ENCODE assay signal across 23 cellular contexts in the genomic region with DNA sequence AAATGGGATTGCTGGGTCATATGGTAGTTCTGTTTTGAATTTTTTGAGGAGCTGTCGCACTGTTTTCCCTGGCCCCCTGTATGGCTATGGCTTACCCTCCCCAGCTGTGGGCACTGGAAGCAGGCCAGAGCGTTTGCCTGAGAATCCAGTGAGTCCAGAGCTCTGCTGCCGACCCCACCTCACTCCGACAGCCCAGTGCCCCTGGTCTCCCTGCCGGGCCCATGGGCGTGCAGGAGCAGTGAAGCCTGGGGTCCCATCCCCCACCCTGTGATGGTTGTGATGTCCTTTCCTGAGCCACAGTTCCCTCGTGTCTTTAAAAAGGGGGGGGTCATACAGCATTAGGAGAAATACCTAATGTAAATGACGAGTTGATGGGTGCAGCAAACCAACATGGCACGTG. TPM values are rescaled to one million over a fixed set of nuclear protein-coding genes. Genes with fewer than 3 reads are reported as not detected.
DNase-seq lines count a peak whose midpoint lies in the region; ATAC-seq and TF ChIP-seq lines count a peak whose summit lies in the region.
"Had no signal": no experiment of that assay in that cellular context is flagged by ENCODE, and none has a peak within 500 bp of the region (broad histone marks: within the 10 kb centered on the region; RNA-seq: fewer than 3 reads in every experiment).

No MANE protein-coding gene starts in this region.

- no peaks in the 10 kb centered on the region for H3K79me2 ChIP-seq in OCI-LY7 (ENCODE audit: insufficient read depth, low read depth, low read length)

- peak overlapping the region; percentile 70 for H2AK5ac ChIP-seq in neuronal stem cell (ENCODE audit: low read depth, low read length)

- H3K4me1 ChIP-seq in right cardiac atrium (ENCODE audit: control insufficient read depth, insufficient read depth, low read length) (peaks cover 4% of the 10 kb centered on the region), neuronal stem cell (ENCODE audit: control insufficient read depth in 2 of 2, insufficient read depth in 1 of 2, low read depth in 1 of 2, low read length in 2 of 2) (peaks cover 16% of the 10 kb centered on the region in 2 donors), OCI-LY7 (ENCODE audit: insufficient read depth, low read length, poor library complexity, severe bottlenecking) (peaks cover 9% of the 10 kb centered on the region)
- H3K4me1 ChIP-seq: A549 had no signal

- H3K18ac ChIP-seq in neuronal stem cell (ENCODE audit: low read length): no peak overlapping the region

- TF ChIP-seq CTCF in glutamatergic neuron (IDR thresholded peaks at IDR 0.05; ENCODE audit: partially characterized antibody, unreplicated experiment) (no peak), OCI-LY7 (conservative IDR thresholded peaks at IDR 0.05; ENCODE audit: low read length) (no peak)

- peak overlapping the region; percentile 34 for H3K27ac Mint-ChIP-seq in glutamatergic neuron (ENCODE audit: unreplicated experiment)
- H3K27ac Mint-ChIP-seq: B cell; CD4-positive, alpha-beta memory T cell; CD4-positive, CD25-positive, alpha-beta regulatory T cell had no signal

- no peak overlapping the region for H2BK120ac ChIP-seq in neuronal stem cell (ENCODE audit: low read depth, low read length)

- H3K9me3 Mint-ChIP-seq in glutamatergic neuron (ENCODE audit: unreplicated experiment): peaks cover 3% of the 10 kb centered on the region
- H3K9me3 Mint-ChIP-seq: CD8-positive, alpha-beta memory T cell had no signal

- no peak for ATAC-seq in right cardiac atrium
- ATAC-seq in left ventricle myocardium superior: no peak
- ATAC-seq in GM18519 (IDR thresholded peaks at IDR 0.05; ENCODE audit: low FRiP score, unreplicated experiment): no peak
- ATAC-seq: A549 had no signal

- no peak overlapping the region for H2BK5ac ChIP-seq in neuronal stem cell (ENCODE audit: low read length)

- no peak overlapping the region for H3K23ac ChIP-seq in neuronal stem cell (ENCODE audit: low read depth, low read length, poor library complexity)

- no peak overlapping the region for H4K8ac ChIP-seq in neuronal stem cell (ENCODE audit: low read depth, low read length)

- H3K27me3 ChIP-seq in right cardiac atrium (ENCODE audit: control insufficient read depth, insufficient read depth): no peaks in the 10 kb centered on the region
- no peaks in the 10 kb centered on the region for H3K27me3 ChIP-seq in neuronal stem cell (ENCODE audit: control insufficient read depth in 3 of 3, insufficient read depth in 3 of 3, low read depth in 1 of 3, low read length in 3 of 3)

- 68% methylated on average over 9 of the region's 9 CpGs for WGBS in right cardiac atrium
- no CpG with 5 or more reads among the region's 9 CpGs for WGBS in neuronal stem cell (ENCODE audit: extremely low coverage in 2 of 2, insufficient read length in 2 of 2, insufficient replicate concordance in 1 of 2), 2 donors

- peaks cover 14% of the 10 kb centered on the region for H3K4me1 Mint-ChIP-seq in glutamatergic neuron (ENCODE audit: low read depth, unreplicated experiment)

- no peak overlapping the region for H2AFZ ChIP-seq in neuronal stem cell (ENCODE audit: low read length)
- H2AFZ ChIP-seq in OCI-LY7 (ENCODE audit: low read length): no peak overlapping the region

- no peak overlapping the region for H3K4me3 Mint-ChIP-seq in glutamatergic neuron (ENCODE audit: unreplicated experiment)
- H3K4me3 Mint-ChIP-seq: B cell; CD14-positive monocyte; CD4-positive, CD25-positive, alpha-beta regulatory T cell; CD8-positive, alpha-beta memory T cell had no signal

- H3K14ac ChIP-seq in neuronal stem cell (ENCODE audit: low read length): peak overlapping the region; percentile 71

- intact Hi-C loops in right cardiac atrium (cut with DNase I): no loop called here
- intact Hi-C loops in left ventricle myocardium superior (cut with micrococcal nuclease): no loop called here
- intact Hi-C loops in OCI-LY7 (cut with micrococcal nuclease; ENCODE audit: unreplicated experiment): no loop called here

- H3K36me3 Mint-ChIP-seq in glutamatergic neuron (ENCODE audit: unreplicated experiment): peaks cover 4% of the 10 kb centered on the region
- H3K36me3 Mint-ChIP-seq: CD4-positive, alpha-beta memory T cell; CD4-positive, CD25-positive, alpha-beta regulatory T cell; CD8-positive, alpha-beta memory T cell had no signal

- peaks cover 3% of the 10 kb centered on the region for H3K27me3 Mint-ChIP-seq in glutamatergic neuron (ENCODE audit: unreplicated experiment)
- H3K27me3 Mint-ChIP-seq: B cell; CD4-positive, alpha-beta memory T cell; CD4-positive, CD25-positive, alpha-beta regulatory T cell; CD8-positive, alpha-beta memory T cell had no signal

- H2BK15ac ChIP-seq in neuronal stem cell (ENCODE audit: low read length): no peak overlapping the region

- no peak overlapping the region for H3K4me3 ChIP-seq in right cardiac atrium (ENCODE audit: low read length)
- no peak overlapping the region for H3K4me3 ChIP-seq in neuronal stem cell (ENCODE audit: low read length in 2 of 2)
- H3K4me3 ChIP-seq in OCI-LY7 (ENCODE audit: low read depth, low read length, poor library complexity, severe bottlenecking): no peak overlapping the region
- H3K4me3 ChIP-seq: A549 had no signal

- H3K27ac ChIP-seq in right cardiac atrium (ENCODE audit: low read length) (no peak overlapping the region), KOPT-K1 (ENCODE audit: low read depth, low read length, poor library complexity, severe bottlenecking) (peak overlapping the region; percentile 83), neuronal stem cell (replicated peaks; ENCODE audit: low read length) (no peak overlapping the region), OCI-LY7 (ENCODE audit: low read depth, low read length, poor library complexity, severe bottlenecking) (no peak overlapping the region)
- H3K27ac ChIP-seq: 22Rv1, A549 had no signal

- no peak overlapping the region for H2BK12ac ChIP-seq in neuronal stem cell (ENCODE audit: low read length)

- no peak overlapping the region for H3K9ac ChIP-seq in neuronal stem cell (ENCODE audit: low read depth, low read length, poor library complexity)

- H3K79me1 ChIP-seq in neuronal stem cell (ENCODE audit: low read depth, low read length): peaks cover 2% of the 10 kb centered on the region

- H3K4ac ChIP-seq in neuronal stem cell (ENCODE audit: low read length): no peak overlapping the region

- POLR2A ChIA-PET in OCI-LY7 (lab: Charles Lee): no interaction called here

- CTCF ChIA-PET in OCI-LY7 (lab: Charles Lee; ENCODE audit: unreplicated experiment): no interaction called here

- H3K4me2 ChIP-seq in neuronal stem cell (ENCODE audit: insufficient read depth, low read length, poor library complexity, severe bottlenecking): no peak overlapping the region
- H3K4me2 ChIP-seq in OCI-LY7 (ENCODE audit: low read length): no peak overlapping the region
- H3K4me2 ChIP-seq: A549 had no signal

- no peaks in the 10 kb centered on the region for H4K20me1 ChIP-seq in OCI-LY7 (ENCODE audit: insufficient read depth, low read length)

- no TSS peak for BruUV-seq in OCI-LY7 (replicated peaks; lab: Mats Ljungman, UMichigan)

- H3K9me3 ChIP-seq in right cardiac atrium (ENCODE audit: control insufficient read depth, low read length) (no peaks in the 10 kb centered on the region), KOPT-K1 (ENCODE audit: insufficient read depth, low read length, poor library complexity, severe bottlenecking) (no peaks in the 10 kb centered on the region), neuronal stem cell (replicated peaks in 1 of 2; ENCODE audit: control insufficient read depth in 2 of 2, insufficient read depth in 1 of 2, low read depth in 1 of 2, low read length in 2 of 2) (no peaks in the 10 kb centered on the region), OCI-LY7 (ENCODE audit: low read length) (no peaks in the 10 kb centered on the region)
- H3K9me3 ChIP-seq: A549 had no signal

- DNase-seq in right cardiac atrium (peak in 2 of 3 donors; percentile 50 to 56), left ventricle myocardium superior (no peak), glutamatergic neuron (no peak), neuronal stem cell (ENCODE audit: low spot score) (no peak), OCI-LY7 (ENCODE audit: low spot score) (no peak), NCI-H128 (lab: John Stamatoyannopoulos, UW; ENCODE audit: unreplicated experiment) (no peak)
- DNase-seq: AML-193; C1 segment of cervical spinal cord; CD4-positive, alpha-beta memory T cell; CD4-positive, CD25-positive, alpha-beta regulatory T cell; CD8-positive, alpha-beta memory T cell; COR-L47; DMS 273 treated with DMSO at 0.1 percent for 48 hours; DMS153; DMS53; DMS79; GF-D8 had no signal

- no peak overlapping the region for H4K91ac ChIP-seq in neuronal stem cell (ENCODE audit: low read depth, low read length, poor library complexity)

- H3K36me3 ChIP-seq in KOPT-K1 (ENCODE audit: insufficient read depth, low read length) (no peaks in the 10 kb centered on the region), neuronal stem cell (replicated peaks in 1 of 2; ENCODE audit: control insufficient read depth in 2 of 2, insufficient read depth in 2 of 2, low read length in 2 of 2) (no peaks in the 10 kb centered on the region), OCI-LY7 (ENCODE audit: insufficient read depth, low read length) (no peaks in the 10 kb centered on the region)

- no peaks in the 10 kb centered on the region for H3K9me2 ChIP-seq in OCI-LY7 (ENCODE audit: insufficient read depth, low read length)

RNA-seq across cellular contexts. Expression of a gene that starts 13.3 kb away (rescaled TPM):
- 100 to 1,000 TPM in 1 of 4 donors, 10 to 100 TPM in 3; 74.3 to 106 (median 88.5) TPM for total RNA-seq in right cardiac atrium
- polyA plus RNA-seq in right cardiac atrium: 31.6 TPM
- total RNA-seq in left ventricle myocardium superior: 94.0 TPM
- 85.7 TPM for total RNA-seq in glutamatergic neuron (ENCODE audit: unreplicated experiment)
- 13.1 TPM for polyA plus RNA-seq in neuronal stem cell (2013, experiment 1 of 2)
- 11.3 TPM for polyA plus RNA-seq in neuronal stem cell (2013, experiment 2 of 2)
- total RNA-seq in OCI-LY7 (2014; rRNA removed; shearing (Covaris generic)): 40.7 and 52.4 TPM in 2 replicates
- 32.8 and 46.9 TPM in 2 replicates for total RNA-seq in OCI-LY7 (2022)

Comparison
In these comparisons a context has a peak if more than half of its experiments do, and no peak if none do; other contexts are left out.
1. DNase-seq: peak in right cardiac atrium (2 of 3); none in left ventricle myocardium superior (single experiment), glutamatergic neuron (single experiment), neuronal stem cell (single experiment), OCI-LY7 (single experiment) and NCI-H128 (single experiment).